Comparison of ENCODE assay signal across 26 cellular contexts in the genomic region with DNA sequence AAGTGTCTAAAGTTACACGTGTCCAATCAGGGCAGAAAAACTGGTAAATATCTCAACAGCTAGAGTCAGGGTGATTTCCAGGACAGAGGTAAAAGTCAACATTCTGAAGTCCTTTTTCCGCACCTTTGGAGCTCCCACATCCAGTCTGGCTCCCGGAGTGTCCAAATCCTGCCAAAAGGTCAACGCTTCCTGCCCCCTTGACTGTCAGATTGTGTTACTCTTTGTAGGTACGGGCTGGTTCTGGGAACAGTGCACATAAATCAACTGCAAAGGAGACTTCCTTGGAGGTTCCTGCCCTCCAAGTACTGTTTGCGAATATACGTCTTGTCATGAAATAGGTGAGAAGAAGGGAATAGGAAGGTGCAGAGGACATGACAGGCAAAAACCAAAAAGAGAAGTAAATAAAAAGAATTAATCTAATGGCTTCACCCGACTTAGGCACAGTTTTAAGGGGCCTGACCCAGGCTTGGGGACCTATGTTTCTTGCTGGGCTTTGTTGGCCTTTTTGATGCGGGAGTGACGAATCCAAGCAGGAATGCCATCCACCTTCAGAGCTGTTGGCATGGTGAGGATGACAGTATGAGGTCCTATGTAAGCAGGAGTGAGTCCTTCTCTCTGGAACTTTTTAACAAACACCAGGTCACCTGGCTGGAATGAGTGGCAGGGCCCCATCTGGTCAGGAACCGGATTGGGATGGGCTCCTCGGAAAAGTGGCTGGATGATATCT.
"Had no signal": no experiment of that assay in that cellular context is flagged by ENCODE, and none has a peak within 500 bp of the region (broad histone marks: within the 10 kb centered on the region; RNA-seq: fewer than 3 reads in every experiment).

No MANE protein-coding gene starts in this region.

- ATAC-seq: mucosa of descending colon; naive thymus-derived CD4-positive, alpha-beta T cell; sciatic nerve; stimulated activated effector memory CD8-positive, alpha-beta T cell treated with anti-CD3 and anti-CD28 coated beads, Interleukin-12 subunit alpha, Interleukin-12 subunit beta, amount 100 ng/mL, for 72 hours; upper lobe of right lung had no signal

- H3K4me1 ChIP-seq: left ventricle myocardium inferior, right atrium auricular region, suprapubic skin, tibial artery, upper lobe of right lung had no signal

- FAIRE-seq: islet of Langerhans, kidney, urothelium cell line had no signal

- H3K27ac Mint-ChIP-seq: immature natural killer cell; naive thymus-derived CD4-positive, alpha-beta T cell; nephron; neural progenitor cell; progenitor cell of endocrine pancreas; stimulated activated effector memory CD8-positive, alpha-beta T cell treated with anti-CD3 and anti-CD28 coated beads, Interleukin-12 subunit alpha, Interleukin-12 subunit beta, amount 100 ng/mL, for 72 hours; stimulated activated naive CD8-positive, alpha-beta T cell treated with anti-CD3 and anti-CD28 coated beads, Interleukin-15, Interleukin-2, amounts not matched to agents 100 ng/mL and 50 ng/mL, for 24 hours had no signal

- H3K9me3 ChIP-seq: left ventricle myocardium inferior, mucosa of descending colon, suprapubic skin, thoracic aorta, upper lobe of right lung had no signal

- H2AFZ ChIP-seq: neural progenitor cell had no signal

- H3K27ac ChIP-seq: left ventricle myocardium inferior, neural progenitor cell, ovary, right atrium auricular region, skin epidermis, suprapubic skin, thoracic aorta, tibial artery, upper lobe of right lung had no signal

- DNase-seq: hippocampal formation; immature natural killer cell; kidney; left ventricle myocardium inferior; midbrain; mucosa of descending colon; naive thymus-derived CD4-positive, alpha-beta T cell; ovary; stimulated activated CD4-positive, alpha-beta T cell treated with anti-CD3 and anti-CD28 coated beads, Interleukin-4, amount 100 ng/mL, for 24 hours; stimulated activated naive CD4-positive, alpha-beta T cell; tibial artery; trophoblast cell; upper lobe of right lung had no signal

- H3K4me3 ChIP-seq: left ventricle myocardium inferior, lung, mucosa of descending colon, neural progenitor cell, ovary, right atrium auricular region, skin epidermis, suprapubic skin, thoracic aorta, tibial artery, upper lobe of right lung had no signal

- H3K27me3 ChIP-seq: ovary had no signal

- H3K9ac ChIP-seq: neural progenitor cell had no signal

- H3K36me3 ChIP-seq: left ventricle myocardium inferior, neural progenitor cell, ovary, right atrium auricular region, suprapubic skin, thoracic aorta, tibial artery, upper lobe of right lung had no signal

- H3K4me2 ChIP-seq: neural progenitor cell had no signal

- H3K4me3 Mint-ChIP-seq: immature natural killer cell; nephron; neural progenitor cell; stimulated activated effector memory CD8-positive, alpha-beta T cell treated with anti-CD3 and anti-CD28 coated beads, Interleukin-12 subunit alpha, Interleukin-12 subunit beta, amount 100 ng/mL, for 72 hours; stimulated activated naive CD8-positive, alpha-beta T cell treated with anti-CD3 and anti-CD28 coated beads, Interleukin-15, Interleukin-2, amounts not matched to agents 100 ng/mL and 50 ng/mL, for 24 hours had no signal
